ENCODE assay signal across 20 cellular contexts in the genomic region with DNA sequence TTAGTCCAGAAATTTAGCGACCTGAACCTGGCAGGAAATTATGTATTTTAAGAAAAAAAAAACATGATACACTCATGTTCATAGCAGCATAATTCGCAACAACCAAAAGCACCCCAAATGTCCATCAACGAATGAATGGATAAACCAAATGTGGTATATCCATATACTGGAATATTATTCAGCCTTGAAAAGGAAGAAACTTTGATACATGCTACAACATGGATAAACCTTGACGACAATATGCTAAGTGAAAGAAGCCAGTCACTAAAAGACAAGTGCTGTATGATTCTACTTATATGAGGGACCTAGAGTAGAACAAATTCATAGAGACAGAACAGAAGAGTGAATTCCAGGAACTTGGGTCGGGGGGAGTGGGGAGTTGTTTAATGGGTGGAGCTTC. TPM values are rescaled to one million over a fixed set of nuclear protein-coding genes. Genes with fewer than 3 reads are reported as not detected.
DNase-seq lines count a peak whose midpoint lies in the region; ATAC-seq, FAIRE-seq and TF ChIP-seq lines count a peak whose summit lies in the region.
"Had no signal": no experiment of that assay in that cellular context is flagged by ENCODE, and none has a peak within 500 bp of the region (broad histone marks: within the 10 kb centered on the region; RNA-seq: fewer than 3 reads in every experiment).

No MANE protein-coding gene starts in this region.

- peaks cover 17% of the 10 kb centered on the region for H3K4me1 Mint-ChIP-seq in CD8-positive, alpha-beta T cell (ENCODE audit: low read depth)
- peaks cover 12 to 19% of the 10 kb centered on the region in 2 donors for H3K4me1 Mint-ChIP-seq in natural killer cell treated with Interleukin-12 subunit alpha and Interleukin-12 subunit beta and Interleukin-15 and Interleukin-18, amount 100 ng/mL, for 72 hours (ENCODE audit: low read depth in 2 of 2)

- peaks cover 16% of the 10 kb centered on the region for H3K4me1 ChIP-seq in CD8-positive, alpha-beta T cell (ENCODE audit: insufficient read depth, low read length)
- peaks cover 0 to 22% of the 10 kb centered on the region in 2 experiments; a peak in 2 of 5 replicates for H3K4me1 ChIP-seq in K562 (replicated peaks in 1 of 2; ENCODE audit: control insufficient read depth in 2 of 2, insufficient read depth in 2 of 2, low read length in 2 of 2)
- H3K4me1 ChIP-seq in right lobe of liver: peaks cover 0 to 20% (median 6%) of the 10 kb centered on the region in 4 donors
- H3K4me1 ChIP-seq: parathyroid adenoma had no signal

- no peaks in the 10 kb centered on the region for H3K9me1 ChIP-seq in K562 (ENCODE audit: control insufficient read depth, insufficient read depth, low read length)

- no peak for TF ChIP-seq RAD21 in K562 (CRISPR knock-in tag; conservative IDR thresholded peaks at IDR 0.05 in 1 of 2, IDR thresholded peaks at IDR 0.05 in 1 of 2)

- no peaks in the 10 kb centered on the region for H3K36me3 ChIP-seq in CD8-positive, alpha-beta T cell (ENCODE audit: insufficient read depth, low read length)
- no peaks in the 10 kb centered on the region for H3K36me3 ChIP-seq in K562 (ENCODE audit: control insufficient read depth, insufficient read depth, low read length)
- no peaks in the 10 kb centered on the region for H3K36me3 ChIP-seq in right lobe of liver
- H3K36me3 ChIP-seq: heart right ventricle, stomach, upper lobe of right lung, WERI-Rb-1 had no signal

- in situ Hi-C loops in K562 (cut with MboI): no loop called here

- no peaks in the 10 kb centered on the region for H3K79me2 ChIP-seq in K562 (ENCODE audit: control insufficient read depth, insufficient read depth, low read length)
- H3K79me2 ChIP-seq: parathyroid adenoma had no signal

- H2AFZ ChIP-seq in K562 (ENCODE audit: low read depth, low read length): no peak overlapping the region
- H2AFZ ChIP-seq: parathyroid adenoma had no signal

- H3K4me3 Mint-ChIP-seq in CD8-positive, alpha-beta T cell: peak overlapping the region; percentile 36
- peak overlapping the region; percentile 41 for H3K4me3 Mint-ChIP-seq in natural killer cell treated with Interleukin-12 subunit alpha and Interleukin-12 subunit beta and Interleukin-15 and Interleukin-18, amount 100 ng/mL, for 72 hours
- H3K4me3 Mint-ChIP-seq: T-helper 1 cell treated with Interleukin-12 subunit alpha and Interleukin-12 subunit beta and Interleukin-4 antibody, amounts not matched to agents 30 μg/mL and 1 μg/mL, for 36 hours had no signal

- no peak overlapping the region for H3K4me3 ChIP-seq in CD8-positive, alpha-beta T cell (ENCODE audit: low read depth, low read length)
- H3K4me3 ChIP-seq in NB4 (ENCODE audit: low read depth, low read length) (peak overlapping the region; percentile 51), K562 (no peak overlapping the region), right lobe of liver (no peak overlapping the region)

- no peaks in the 10 kb centered on the region for H4K20me1 ChIP-seq in K562 (replicated peaks; ENCODE audit: control insufficient read depth, insufficient read depth, low read length)

- TF ChIP-seq CTCF in CD8-positive, alpha-beta T cell (IDR thresholded peaks at IDR 0.05): no peak
- TF ChIP-seq CTCF in NB4 (IDR thresholded peaks at IDR 0.05; ENCODE audit: low read depth, low read length) (no peak), K562 (IDR thresholded peaks at IDR 0.05 in 2 of 3, conservative IDR thresholded peaks at IDR 0.05 in 1 of 3; ENCODE audit: insufficient read depth in 2 of 3, low read depth in 1 of 3, low read length in 3 of 3) (no peak), right lobe of liver (IDR thresholded peaks at IDR 0.05) (no peak)

- H3K27ac Mint-ChIP-seq in CD8-positive, alpha-beta T cell: no peak overlapping the region
- H3K27ac Mint-ChIP-seq in natural killer cell treated with Interleukin-12 subunit alpha and Interleukin-12 subunit beta and Interleukin-15 and Interleukin-18, amount 100 ng/mL, for 72 hours: no peak overlapping the region
- H3K27ac Mint-ChIP-seq: T-helper 1 cell treated with Interleukin-12 subunit alpha and Interleukin-12 subunit beta and Interleukin-4 antibody, amounts not matched to agents 30 μg/mL and 1 μg/mL, for 36 hours had no signal

- CTCF ChIA-PET in CD8-positive, alpha-beta T cell (lab: Charles Lee): no interaction called here
- CTCF ChIA-PET in K562 (lab: Yijun Ruan, JAX; ENCODE audit: low intra/inter-chr PET ratio): no interaction called here

- no peak overlapping the region for H3K4me2 ChIP-seq in K562 (ENCODE audit: insufficient read depth, low read length)

- peaks cover 17% of the 10 kb centered on the region for H3K27me3 ChIP-seq in CD8-positive, alpha-beta T cell (ENCODE audit: insufficient read depth, low read length)
- H3K27me3 ChIP-seq in K562 (ENCODE audit: control insufficient read depth in 2 of 2, insufficient read depth in 2 of 2, low read length in 2 of 2): peaks cover 36 to 46% of the 10 kb centered on the region in 2 experiments
- H3K27me3 ChIP-seq in right lobe of liver: peaks cover 0 to 37% of the 10 kb centered on the region in 2 donors

- WGBS in K562 (ENCODE audit: insufficient coverage, low coverage, missing lambda C conversion rate): 3% methylated on average over 5 of the region's 5 CpGs
- 53% methylated on average over 5 of the region's 5 CpGs for WGBS in right lobe of liver (ENCODE audit: insufficient coverage, low coverage, low lambda C conversion rate, missing lambda C conversion rate)

- no peaks in the 10 kb centered on the region for H3K9me3 Mint-ChIP-seq in CD8-positive, alpha-beta T cell
- H3K9me3 Mint-ChIP-seq in natural killer cell treated with Interleukin-12 subunit alpha and Interleukin-12 subunit beta and Interleukin-15 and Interleukin-18, amount 100 ng/mL, for 72 hours: no peaks in the 10 kb centered on the region
- H3K9me3 Mint-ChIP-seq: T-helper 1 cell treated with Interleukin-12 subunit alpha and Interleukin-12 subunit beta and Interleukin-4 antibody, amounts not matched to agents 30 μg/mL and 1 μg/mL, for 36 hours had no signal

- no peak overlapping the region for H3K27ac ChIP-seq in CD8-positive, alpha-beta T cell (ENCODE audit: low read depth, low read length)
- no peak overlapping the region for H3K27ac ChIP-seq in K562 (ENCODE audit: extremely low read depth, low read depth, low read length)
- no peak overlapping the region for H3K27ac ChIP-seq in right lobe of liver
- H3K27ac ChIP-seq: heart right ventricle, parathyroid adenoma, stomach, upper lobe of right lung, WERI-Rb-1 had no signal

- no TSS peak for BruUV-seq in K562 (replicated peaks; lab: Mats Ljungman, UMichigan)

- H3K9ac ChIP-seq in K562 (ENCODE audit: insufficient read depth in 1 of 2, low read depth in 2 of 2, low read length in 2 of 2): no peak overlapping the region
- H3K9ac ChIP-seq: parathyroid adenoma had no signal

- H3K36me3 Mint-ChIP-seq in CD8-positive, alpha-beta T cell: no peaks in the 10 kb centered on the region
- no peaks in the 10 kb centered on the region for H3K36me3 Mint-ChIP-seq in natural killer cell treated with Interleukin-12 subunit alpha and Interleukin-12 subunit beta and Interleukin-15 and Interleukin-18, amount 100 ng/mL, for 72 hours

- no peak for TF ChIP-seq EP300 in K562 (IDR thresholded peaks at IDR 0.05; ENCODE audit: low read length)

- POLR2A ChIA-PET in CD8-positive, alpha-beta T cell (lab: Charles Lee): no interaction called here
- POLR2A ChIA-PET in K562 (lab: Yijun Ruan, JAX): no interaction called here

- no peak for DNase-seq in CD8-positive, alpha-beta T cell
- DNase-seq in NB4 (ENCODE audit: low read depth): no peak
- no peak for DNase-seq in K562 (ENCODE audit: extremely low read depth in 1 of 4, low spot score in 3 of 4)
- no peak for DNase-seq in natural killer cell treated with Interleukin-12 subunit alpha and Interleukin-12 subunit beta and Interleukin-15 and Interleukin-18, amount 100 ng/mL, for 72 hours (ENCODE audit: low spot score)
- DNase-seq in right lobe of liver: no peak
- DNase-seq: aorta, GOT3 had no signal

- ATAC-seq in CD8-positive, alpha-beta T cell: no peak
- no peak for ATAC-seq in K562
- no peak for ATAC-seq in natural killer cell treated with Interleukin-12 subunit alpha and Interleukin-12 subunit beta and Interleukin-15 and Interleukin-18, amount 100 ng/mL, for 72 hours
- no peak for ATAC-seq in GM21723 (IDR thresholded peaks at IDR 0.05; ENCODE audit: unreplicated experiment)
- no peak for ATAC-seq in right lobe of liver
- ATAC-seq in GM18517 (IDR thresholded peaks at IDR 0.05; ENCODE audit: unreplicated experiment): no peak

- peaks cover 69% of the 10 kb centered on the region for H3K27me3 Mint-ChIP-seq in CD8-positive, alpha-beta T cell (ENCODE audit: low read depth)
- peaks cover 60 to 70% of the 10 kb centered on the region in 2 donors for H3K27me3 Mint-ChIP-seq in natural killer cell treated with Interleukin-12 subunit alpha and Interleukin-12 subunit beta and Interleukin-15 and Interleukin-18, amount 100 ng/mL, for 72 hours

- H3K9me3 ChIP-seq in CD8-positive, alpha-beta T cell (ENCODE audit: low read length): no peaks in the 10 kb centered on the region
- H3K9me3 ChIP-seq in K562 (replicated peaks; ENCODE audit: control insufficient read depth, insufficient read depth, low read depth, low read length): 0 out of 2 replicates have a peak, but pooled peaks cover 1% of the 10 kb centered on the region
- no peaks in the 10 kb centered on the region for H3K9me3 ChIP-seq in right lobe of liver
- H3K9me3 ChIP-seq: upper lobe of right lung had no signal

- no peak for FAIRE-seq in K562 (lab: Jason Lieb, UNC)
- FAIRE-seq: D721Med, endometrium had no signal

- intact Hi-C loops in CD8-positive, alpha-beta T cell (cut with DNase I, micrococcal nuclease): no loop called here
- intact Hi-C loops in K562 (cut with micrococcal nuclease): no loop called here
- intact Hi-C loops in right lobe of liver (cut with DNase I): no loop called here

- TF ChIP-seq POLR2A in NB4 (IDR thresholded peaks at IDR 0.05; ENCODE audit: extremely low read depth, insufficient read length) (no peak), K562 (conservative IDR thresholded peaks at IDR 0.05) (no peak), right lobe of liver (IDR thresholded peaks at IDR 0.05) (no peak)

RNA-seq across cellular contexts. Expression of gene OLIG1, which starts 0.7 kb away (rescaled TPM):
- total RNA-seq in CD8-positive, alpha-beta T cell: not detected
- total RNA-seq in K562 (2011; cell fraction: chromatin; rRNA removed; ENCODE audit: low replicate concordance): not detected in 2 replicates
- not detected in 2 replicates for total RNA-seq in K562 (2011; cell fraction: nucleolus; rRNA removed)
- not detected in 2 replicates for total RNA-seq in K562 (2011; cell fraction: nucleoplasm; rRNA removed)
- not detected in 2 replicates for total RNA-seq in K562 (2014; rRNA removed)
- total RNA-seq in K562 (2014; rRNA removed; fragmentation: Illumina TruSeq; extraction: Trizol): not detected in 2 replicates
- not detected in 2 replicates for total RNA-seq in K562 (2015; rRNA removed; fragmentation: Illumina TruSeq; extraction: Trizol)
- total RNA-seq in K562 (2021): not detected in 2 replicates
- polyA plus RNA-seq in K562 (2011; rRNA removed): not detected in 2 replicates
- not detected in 2 replicates for polyA plus RNA-seq in K562 (2011; cell fraction: cytosol; rRNA removed)
- polyA plus RNA-seq in K562 (2011; cell fraction: nucleus; rRNA removed): not detected in 2 replicates
- polyA plus RNA-seq in K562 (2012): not detected in 2 replicates
- polyA plus RNA-seq in K562 (2014; fragmentation: Illumina TruSeq; extraction: Trizol): not detected in 2 replicates
- not detected for polyA plus RNA-seq in K562 (2014; fragmentation: Nextera tagmentation; extraction: Ambion mirVana)
- polyA plus RNA-seq in K562 (2014; rRNA removed): not detected in 2 replicates
- not detected in 2 replicates for polyA minus RNA-seq in K562 (2011; rRNA and poly(A)+ RNA removed)
- polyA minus RNA-seq in K562 (2011; cell fraction: cytosol; rRNA and poly(A)+ RNA removed): not detected in 2 replicates
- polyA minus RNA-seq in K562 (2011; cell fraction: nucleus; rRNA and poly(A)+ RNA removed): not detected in 2 replicates
- total RNA-seq in natural killer cell treated with Interleukin-12 subunit alpha and Interleukin-12 subunit beta and Interleukin-15 and Interleukin-18, amount 100 ng/mL, for 72 hours: under 1 TPM in 1 of 2 donors, not detected in 1; 0.20 TPM
- total RNA-seq in right lobe of liver: not detected
- total RNA-seq: aorta, stomach had no signal
- polyA plus RNA-seq: aorta, heart right ventricle, liver, stomach had no signal

RNA-seq across cellular contexts. Expression of gene OLIG2, which starts 43.5 kb away (rescaled TPM):
- total RNA-seq in CD8-positive, alpha-beta T cell: not detected
- not detected in 2 replicates for total RNA-seq in K562 (2011; cell fraction: chromatin; rRNA removed; ENCODE audit: low replicate concordance)
- total RNA-seq in K562 (2011; cell fraction: nucleolus; rRNA removed): not detected in 2 replicates
- total RNA-seq in K562 (2011; cell fraction: nucleoplasm; rRNA removed): not detected in 2 replicates
- total RNA-seq in K562 (2014; rRNA removed): not detected in 2 replicates
- total RNA-seq in K562 (2014; rRNA removed; fragmentation: Illumina TruSeq; extraction: Trizol): not detected in 2 replicates
- total RNA-seq in K562 (2015; rRNA removed; fragmentation: Illumina TruSeq; extraction: Trizol): not detected in 2 replicates
- not detected in 2 replicates for total RNA-seq in K562 (2021)
- not detected in 2 replicates for polyA plus RNA-seq in K562 (2011; rRNA removed)
- not detected in 2 replicates for polyA plus RNA-seq in K562 (2011; cell fraction: cytosol; rRNA removed)
- polyA plus RNA-seq in K562 (2011; cell fraction: nucleus; rRNA removed): not detected in 2 replicates
- not detected in 2 replicates for polyA plus RNA-seq in K562 (2012)
- not detected in 2 replicates for polyA plus RNA-seq in K562 (2014; fragmentation: Illumina TruSeq; extraction: Trizol)
- not detected for polyA plus RNA-seq in K562 (2014; fragmentation: Nextera tagmentation; extraction: Ambion mirVana)
- not detected in 2 replicates for polyA plus RNA-seq in K562 (2014; rRNA removed)
- polyA minus RNA-seq in K562 (2011; rRNA and poly(A)+ RNA removed): not detected in 2 replicates
- not detected in 2 replicates for polyA minus RNA-seq in K562 (2011; cell fraction: cytosol; rRNA and poly(A)+ RNA removed)
- not detected in 2 replicates for polyA minus RNA-seq in K562 (2011; cell fraction: nucleus; rRNA and poly(A)+ RNA removed)
- total RNA-seq in natural killer cell treated with Interleukin-12 subunit alpha and Interleukin-12 subunit beta and Interleukin-15 and Interleukin-18, amount 100 ng/mL, for 72 hours: not detected
- not detected for total RNA-seq in right lobe of liver
- total RNA-seq: aorta, heart right ventricle, liver, Right ventricle myocardium superior, sciatic nerve, stomach, upper lobe of right lung had no signal
- polyA plus RNA-seq: aorta, heart right ventricle, liver, stomach had no signal
